31 cellular contexts compared by ENCODE assay signal in genomic region chr1:41508290-41508689, GRCh38. TPM values are rescaled to one million over a fixed set of nuclear protein-coding genes. Genes with fewer than 3 reads are reported as not detected.
"Had no signal": no experiment of that assay in that cellular context is flagged by ENCODE, and none has a peak within 500 bp of the region (broad histone marks: within the 10 kb centered on the region; RNA-seq: fewer than 3 reads in every experiment).

No MANE protein-coding gene starts in this region.

- H3K4me2 ChIP-seq: KMS-11 had no signal

- H3K27ac ChIP-seq: ascending aorta, body of pancreas, KMS-11, SK-N-MC had no signal

- DNase-seq: activated B cell treated with CpG ODN at 0.5 μM for 24 hours; activated CD4-positive, alpha-beta memory T cell treated with anti-CD3 and anti-CD28 coated beads, Interleukin-2, amount 10 ng/mL, durations not matched to agents 7 days and 5 days; activated CD4-positive, alpha-beta T cell treated with anti-CD3 and anti-CD28 coated beads for 1 hour; activated CD4-positive, alpha-beta T cell treated with anti-CD3 and anti-CD28 coated beads, Interleukin-2, amount 10 ng/mL, durations not matched to agents 7 days and 5 days; activated CD8-positive, alpha-beta memory T cell treated with anti-CD3 and anti-CD28 coated beads, Interleukin-2, amount 50 U/mL, for 48 hours; activated effector memory CD4-positive, alpha-beta T cell treated with Interleukin-2 at 50 U/mL for 16 hours; activated naive CD4-positive, alpha-beta T cell; activated naive CD8-positive, alpha-beta T cell treated with anti-CD3 and anti-CD28 coated beads, Interleukin-2, amount 50 U/mL, for 24 hours; activated T-cell treated with anti-CD3 and anti-CD28 coated beads, Interleukin-2, amount 50 U/mL, for 1 hour; amniotic stem cell; body of pancreas; MG63; MV-4-11; NCI-H1092 treated with DMSO at 0.1 percent for 48 hours; NCI-H1417 treated with DMSO at 0.1 percent for 48 hours; NCI-H1694; NCI-H2029 treated with DMSO at 0.1 percent for 48 hours; NCI-H510A treated with DMSO at 0.1 percent for 48 hours; NCI-H69; NK-92 treated with Interleukin-12 subunit alpha and Interleukin-12 subunit beta, amount 100 ng/mL, for 24 hours; SIG-M5; T-cell; T-helper 2 cell; T1000 had no signal

- H3K4me1 ChIP-seq: ascending aorta, body of pancreas had no signal

- ATAC-seq: activated naive CD4-positive, alpha-beta T cell treated with anti-CD3 and anti-CD28 coated beads, Interleukin-2, amount 50 U/mL, for 72 hours; body of pancreas; T-cell had no signal

- H3K27ac Mint-ChIP-seq: activated B cell treated with CpG ODN at 0.5 μM for 24 hours; activated CD4-positive, alpha-beta memory T cell treated with anti-CD3 and anti-CD28 coated beads, Interleukin-2, amount 10 ng/mL, durations not matched to agents 7 days and 5 days; activated CD4-positive, alpha-beta T cell treated with anti-CD3 and anti-CD28 coated beads, Interleukin-2, amount 10 ng/mL, durations not matched to agents 7 days and 5 days; activated naive CD4-positive, alpha-beta T cell treated with anti-CD3 and anti-CD28 coated beads, Interleukin-2, amount 50 U/mL, for 72 hours; T-cell had no signal

- H3K4me1 Mint-ChIP-seq: activated CD4-positive, alpha-beta memory T cell treated with anti-CD3 and anti-CD28 coated beads, Interleukin-2, amount 10 ng/mL, durations not matched to agents 7 days and 5 days had no signal

- H3K9ac ChIP-seq: KMS-11 had no signal

- FAIRE-seq: RCC 7860, TTC549 had no signal

- H3K9me3 ChIP-seq: ascending aorta, body of pancreas, MG63 had no signal

- H3K27me3 Mint-ChIP-seq: activated B cell treated with CpG ODN at 0.5 μM for 24 hours; activated CD4-positive, alpha-beta memory T cell treated with anti-CD3 and anti-CD28 coated beads, Interleukin-2, amount 10 ng/mL, durations not matched to agents 7 days and 5 days; activated CD4-positive, alpha-beta T cell treated with anti-CD3 and anti-CD28 coated beads, Interleukin-2, amount 10 ng/mL, durations not matched to agents 7 days and 5 days; activated naive CD8-positive, alpha-beta T cell treated with anti-CD3 and anti-CD28 coated beads, Interleukin-2, amount 50 U/mL, for 24 hours; central memory CD8-positive, alpha-beta T cell; T-cell had no signal

- H3K4me3 ChIP-seq: ascending aorta, body of pancreas, MG63, SK-N-MC had no signal

- H3K27me3 ChIP-seq: ascending aorta, body of pancreas, MG63 had no signal

- H3K9me3 Mint-ChIP-seq: activated B cell treated with CpG ODN at 0.5 μM for 24 hours; activated CD4-positive, alpha-beta memory T cell treated with anti-CD3 and anti-CD28 coated beads, Interleukin-2, amount 10 ng/mL, durations not matched to agents 7 days and 5 days; activated CD4-positive, alpha-beta T cell treated with anti-CD3 and anti-CD28 coated beads, Interleukin-2, amount 10 ng/mL, durations not matched to agents 7 days and 5 days; activated naive CD4-positive, alpha-beta T cell treated with anti-CD3 and anti-CD28 coated beads, Interleukin-2, amount 50 U/mL, for 72 hours; activated naive CD8-positive, alpha-beta T cell treated with anti-CD3 and anti-CD28 coated beads, Interleukin-2, amount 50 U/mL, for 24 hours; central memory CD8-positive, alpha-beta T cell; T-cell had no signal

- H3K36me3 ChIP-seq: ascending aorta, MG63 had no signal

- H3K4me3 Mint-ChIP-seq: activated B cell treated with CpG ODN at 0.5 μM for 24 hours; activated CD4-positive, alpha-beta memory T cell treated with anti-CD3 and anti-CD28 coated beads, Interleukin-2, amount 10 ng/mL, durations not matched to agents 7 days and 5 days; activated CD4-positive, alpha-beta T cell treated with anti-CD3 and anti-CD28 coated beads, Interleukin-2, amount 10 ng/mL, durations not matched to agents 7 days and 5 days; activated naive CD8-positive, alpha-beta T cell treated with anti-CD3 and anti-CD28 coated beads, Interleukin-2, amount 50 U/mL, for 24 hours; central memory CD8-positive, alpha-beta T cell; T-cell had no signal

RNA-seq across cellular contexts. Expression of gene EDN2, which starts 23.8 kb away (rescaled TPM):
- total RNA-seq: activated B cell treated with CpG ODN at 0.5 μM for 24 hours; activated CD4-positive, alpha-beta memory T cell treated with anti-CD3 and anti-CD28 coated beads, Interleukin-2, amount 10 ng/mL, durations not matched to agents 7 days and 5 days; activated CD4-positive, alpha-beta T cell treated with anti-CD3 and anti-CD28 coated beads, Interleukin-2, amount 10 ng/mL, durations not matched to agents 7 days and 5 days; activated naive CD4-positive, alpha-beta T cell treated with anti-CD3 and anti-CD28 coated beads, Interleukin-2, amount 50 U/mL, for 72 hours; ascending aorta; T-cell had no signal
